In the genomic region with DNA sequence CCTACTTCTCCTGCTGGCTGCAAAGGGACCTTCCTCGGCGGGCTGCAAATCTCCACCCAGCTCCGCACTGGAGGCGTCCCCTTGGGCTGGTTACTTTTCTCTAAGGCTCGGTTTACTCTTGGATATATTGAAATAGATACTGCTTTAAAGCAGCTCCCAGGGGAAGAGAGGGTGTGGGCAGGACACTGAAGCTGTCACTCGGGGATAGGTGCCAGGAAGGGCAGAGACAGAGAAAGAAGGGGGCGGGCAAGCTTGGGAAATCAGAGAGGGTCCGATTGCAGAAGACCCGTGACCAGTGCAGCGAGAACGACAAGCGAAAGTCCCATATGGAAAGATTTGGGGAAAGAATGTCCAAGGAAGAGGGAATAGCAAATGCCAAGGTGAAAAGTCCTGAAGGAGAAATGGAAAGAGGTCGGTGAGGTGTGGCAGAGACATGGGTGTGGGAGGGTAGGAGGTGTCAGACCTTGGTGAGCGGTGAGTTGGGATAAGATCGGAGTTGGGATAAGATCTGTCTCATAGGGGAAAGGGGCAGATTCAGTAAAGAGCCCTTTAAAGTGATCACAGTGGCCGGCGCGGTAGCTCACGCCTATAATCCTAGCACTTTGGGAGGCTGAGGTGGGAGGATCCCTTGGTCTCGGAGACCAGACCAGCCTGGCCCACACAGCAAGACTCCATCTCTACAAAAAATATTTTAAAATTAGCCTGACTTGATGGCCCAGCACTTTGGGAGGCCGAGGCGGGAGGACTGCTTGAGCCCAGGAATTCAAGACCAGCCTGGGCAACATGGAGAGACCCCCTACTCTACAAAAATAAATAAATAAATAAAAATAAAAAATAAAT, we compare ENCODE assay signal across 8 cellular contexts. TPM values are rescaled to one million over a fixed set of nuclear protein-coding genes. Genes with fewer than 3 reads are reported as not detected.
DNase-seq lines count a peak whose midpoint lies in the region; ATAC-seq and TF ChIP-seq lines count a peak whose summit lies in the region.

No MANE protein-coding gene starts in this region.

- H3K27me3 Mint-ChIP-seq in activated T-cell treated with anti-CD3 and anti-CD28 coated beads, Interleukin-2, amount 50 U/mL, for 72 hours (ENCODE audit: low read depth), result no peaks in the 10 kb centered on the region
- H3K27me3 Mint-ChIP-seq in MCF 10A (ENCODE audit: insufficient read depth, unreplicated experiment), result no peaks in the 10 kb centered on the region

- TF ChIP-seq RAD21 in liver (IDR thresholded peaks at IDR 0.05), result no peak

- no peak overlapping the region for H3K27ac ChIP-seq in liver (ENCODE audit: low read depth in 1 of 2, low read length in 2 of 2)
- H3K27ac ChIP-seq in upper lobe of left lung, result peak overlapping the region in 3 of 4 donors; percentile 82 to 83 (median 83)

- no TSS peak for BruUV-seq in MCF 10A (replicated peaks; lab: Mats Ljungman, UMichigan)

- no peak for TF ChIP-seq EP300 in upper lobe of left lung (IDR thresholded peaks at IDR 0.05)

- CTCF ChIA-PET in MCF 10A (lab: Yijun Ruan, JAX), result interaction anchor here (0.5 to 14.5 kb wide), 8 partner anchors 9 to 131 kb away, joined by 3 to 307 read pairs (median 4); a partner anchor contains a TSS

- peaks cover 1 to 10% of the 10 kb centered on the region in 2 donors for H3K36me3 Mint-ChIP-seq in activated T-cell treated with anti-CD3 and anti-CD28 coated beads, Interleukin-2, amount 50 U/mL, for 72 hours (ENCODE audit: insufficient read depth in 2 of 2)
- peaks cover 24% of the 10 kb centered on the region for H3K36me3 Mint-ChIP-seq in MCF 10A (ENCODE audit: insufficient read depth, unreplicated experiment)

- TF ChIP-seq CTCF in MCF 10A (IDR thresholded peaks at IDR 0.05; ENCODE audit: unreplicated experiment) (no peak), liver (IDR thresholded peaks at IDR 0.05; ENCODE audit: low read depth, low read length, missing input control) (no peak), upper lobe of left lung (IDR thresholded peaks at IDR 0.05) (no peak)

- H3K4me3 Mint-ChIP-seq in activated T-cell treated with anti-CD3 and anti-CD28 coated beads, Interleukin-2, amount 50 U/mL, for 72 hours, result peak overlapping the region; percentile 94
- H3K4me3 Mint-ChIP-seq in MCF 10A (ENCODE audit: unreplicated experiment), result peak overlapping the region; percentile 82

- no peak for TF ChIP-seq POLR2A in upper lobe of left lung (IDR thresholded peaks at IDR 0.05)

- H3K9me3 Mint-ChIP-seq in activated T-cell treated with anti-CD3 and anti-CD28 coated beads, Interleukin-2, amount 50 U/mL, for 72 hours, result no peaks in the 10 kb centered on the region
- H3K9me3 Mint-ChIP-seq in MCF 10A (ENCODE audit: unreplicated experiment), result no peaks in the 10 kb centered on the region

- H3K27ac Mint-ChIP-seq in activated T-cell treated with anti-CD3 and anti-CD28 coated beads, Interleukin-2, amount 50 U/mL, for 72 hours, result no peak overlapping the region
- peak overlapping the region; percentile 53 for H3K27ac Mint-ChIP-seq in MCF 10A (ENCODE audit: low read depth, unreplicated experiment)

- no peak overlapping the region for H3K9ac ChIP-seq in liver (ENCODE audit: low read depth in 1 of 2, low read length in 2 of 2)

- POLR2A ChIA-PET in MCF 10A (lab: Yijun Ruan, JAX), result interaction anchor here (0.8 to 4.4 kb wide), 12 partner anchors 10 to 192 kb away, joined by 3 to 54 read pairs (median 4); a partner anchor contains a TSS

- H3K36me3 ChIP-seq in liver (ENCODE audit: control insufficient read depth in 4 of 4, insufficient read depth in 3 of 4, low read depth in 1 of 4, low read length in 3 of 4) (peaks cover 0 to 3% (median 1%) of the 10 kb centered on the region in 4 donors), upper lobe of left lung (peaks cover 0 to 20% (median 11%) of the 10 kb centered on the region in 4 donors)

- H3K4me3 ChIP-seq in liver (ENCODE audit: low read depth in 1 of 3, low read length in 3 of 3) (peak overlapping the region; percentile 55 to 78 (median 59)), upper lobe of left lung (peak overlapping the region; percentile 67 to 83 (median 76))

- peaks cover 47% of the 10 kb centered on the region for H3K4me1 Mint-ChIP-seq in activated T-cell treated with anti-CD3 and anti-CD28 coated beads, Interleukin-2, amount 50 U/mL, for 72 hours (ENCODE audit: low read depth)
- peaks cover 15% of the 10 kb centered on the region for H3K4me1 Mint-ChIP-seq in MCF 10A (ENCODE audit: insufficient read depth, unreplicated experiment)

- no peak for DNase-seq in activated T-cell treated with anti-CD3 and anti-CD28 coated beads, Interleukin-2, amount 50 U/mL, for 72 hours
- no peak for DNase-seq in activated T-cell treated with anti-CD3 and anti-CD28 coated beads for 4 hours
- peak; percentile 33 for DNase-seq in MCF 10A (ENCODE audit: unreplicated experiment)
- DNase-seq in upper lobe of left lung, result no peak
- DNase-seq in HuH-7 (ENCODE audit: low spot score), result no peak
- DNase-seq in NCI-H1105 treated with DMSO at 0.1 percent for 48 hours (lab: John Stamatoyannopoulos, UW), result no peak

- peaks cover 0 to 32% (median 24%) of the 10 kb centered on the region in 4 donors for H3K4me1 ChIP-seq in liver (ENCODE audit: control insufficient read depth in 4 of 4, insufficient read depth in 4 of 4, low read length in 3 of 4)
- H3K4me1 ChIP-seq in upper lobe of left lung, result peaks cover 26 to 40% (median 31%) of the 10 kb centered on the region in 4 donors

- 41% methylated on average over 22 of the region's 22 CpGs for WGBS in liver
- 41 to 45% methylated on average over 22 of the region's 22 CpGs for WGBS in upper lobe of left lung, 2 donors

- no peak for ATAC-seq in activated T-cell treated with anti-CD3 and anti-CD28 coated beads, Interleukin-2, amount 50 U/mL, for 72 hours (replicated peaks in 1 of 2)
- ATAC-seq in upper lobe of left lung (ENCODE audit: low FRiP score in 2 of 2) (no peak), GM21528 (IDR thresholded peaks at IDR 0.05; ENCODE audit: low FRiP score, unreplicated experiment) (no peak)

- H3K9me3 ChIP-seq in liver (ENCODE audit: control insufficient read depth in 4 of 4, low read length in 3 of 4), result no peaks in the 10 kb centered on the region
- no peaks in the 10 kb centered on the region for H3K9me3 ChIP-seq in upper lobe of left lung

- intact Hi-C loops in MCF 10A (cut with micrococcal nuclease), result loop anchor here (5.0 kb wide), 1 partner anchor 35 kb away; a partner anchor contains a TSS

- no peaks in the 10 kb centered on the region for H3K27me3 ChIP-seq in liver (ENCODE audit: control insufficient read depth in 4 of 4, insufficient read depth in 4 of 4, low read length in 3 of 4)
- H3K27me3 ChIP-seq in upper lobe of left lung, result no peaks in the 10 kb centered on the region

TF ChIP-seq in liver, 16 proteins besides CTCF, POLR2A, EP300 and RAD21 (continues in another document):
- TF ChIP-seq NR2F2 (IDR thresholded peaks at IDR 0.05) (no peak), HNF4A (conservative IDR thresholded peaks at IDR 0.05) (no peak), RXRA (IDR thresholded peaks at IDR 0.05) (no peak), SP1 (IDR thresholded peaks at IDR 0.05) (no peak), FOXA2 (IDR thresholded peaks at IDR 0.05) (no peak), GABPA (IDR thresholded peaks at IDR 0.05 in 1 of 2, conservative IDR thresholded peaks at IDR 0.05 in 1 of 2) (no peak), EGR1 (IDR thresholded peaks at IDR 0.05; ENCODE audit: low read depth in 2 of 2) (no peak), TAF1 (conservative IDR thresholded peaks at IDR 0.05) (no peak)
- TF ChIP-seq, protein P1, sequence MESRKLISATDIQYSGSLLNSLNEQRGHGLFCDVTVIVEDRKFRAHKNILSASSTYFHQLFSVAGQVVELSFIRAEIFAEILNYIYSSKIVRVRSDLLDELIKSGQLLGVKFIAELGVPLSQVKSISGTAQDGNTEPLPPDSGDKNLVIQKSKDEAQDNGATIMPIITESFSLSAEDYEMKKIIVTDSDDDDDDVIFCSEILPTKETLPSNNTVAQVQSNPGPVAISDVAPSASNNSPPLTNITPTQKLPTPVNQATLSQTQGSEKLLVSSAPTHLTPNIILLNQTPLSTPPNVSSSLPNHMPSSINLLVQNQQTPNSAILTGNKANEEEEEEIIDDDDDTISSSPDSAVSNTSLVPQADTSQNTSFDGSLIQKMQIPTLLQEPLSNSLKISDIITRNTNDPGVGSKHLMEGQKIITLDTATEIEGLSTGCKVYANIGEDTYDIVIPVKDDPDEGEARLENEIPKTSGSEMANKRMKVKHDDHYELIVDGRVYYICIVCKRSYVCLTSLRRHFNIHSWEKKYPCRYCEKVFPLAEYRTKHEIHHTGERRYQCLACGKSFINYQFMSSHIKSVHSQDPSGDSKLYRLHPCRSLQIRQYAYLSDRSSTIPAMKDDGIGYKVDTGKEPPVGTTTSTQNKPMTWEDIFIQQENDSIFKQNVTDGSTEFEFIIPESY (IDR thresholded peaks at IDR 0.05), result no peak
- TF ChIP-seq, protein P2, sequence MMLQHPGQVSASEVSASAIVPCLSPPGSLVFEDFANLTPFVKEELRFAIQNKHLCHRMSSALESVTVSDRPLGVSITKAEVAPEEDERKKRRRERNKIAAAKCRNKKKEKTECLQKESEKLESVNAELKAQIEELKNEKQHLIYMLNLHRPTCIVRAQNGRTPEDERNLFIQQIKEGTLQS (IDR thresholded peaks at IDR 0.05), result no peak

RNA-seq across cellular contexts. Expression of a gene that starts 0.6 kb away (rescaled TPM):
- total RNA-seq in activated T-cell treated with anti-CD3 and anti-CD28 coated beads, Interleukin-2, amount 50 U/mL, for 72 hours, result 10 to 100 TPM; 23.7 to 27.1 TPM
- 6.9 and 14.5 TPM in 2 replicates for total RNA-seq in MCF 10A (2022)
- under 1 TPM in 1 of 2 donors, not detected in 1; 0.33 TPM for total RNA-seq in liver
- under 1 TPM; 0.22 to 0.35 TPM for polyA plus RNA-seq in liver
- 1 to 10 TPM in 2 of 6 donors, not detected in 4; 4.6 to 6.0 TPM for total RNA-seq in upper lobe of left lung

RNA-seq across cellular contexts. Expression of a gene that starts 0.9 kb away (rescaled TPM):
- 100 to 1,000 TPM; 202 to 223 TPM for total RNA-seq in activated T-cell treated with anti-CD3 and anti-CD28 coated beads, Interleukin-2, amount 50 U/mL, for 72 hours
- total RNA-seq in MCF 10A (2022) (224 and 295 TPM in 2 replicates), liver (1,000 to 10,000 TPM in 1 of 2 donors, 100 to 1,000 TPM in 1; 222 to 1,737 TPM), upper lobe of left lung (100 to 1,000 TPM in 4 of 6 donors, 10 to 100 TPM in 2; 57.6 to 173 (median 123) TPM)
- 100 to 1,000 TPM; 265 to 301 TPM for polyA plus RNA-seq in liver

RNA-seq across cellular contexts. Expression of a gene that starts 3.9 kb away (rescaled TPM):
- total RNA-seq in activated T-cell treated with anti-CD3 and anti-CD28 coated beads, Interleukin-2, amount 50 U/mL, for 72 hours, result 10 to 100 TPM; 29.6 to 31.1 TPM
- total RNA-seq in MCF 10A (2022) (11.2 and 16.7 TPM in 2 replicates), liver (10 to 100 TPM in 1 of 2 donors, 1 to 10 TPM in 1; 1.8 to 17.5 TPM), upper lobe of left lung (1 to 10 TPM; 4.2 to 7.6 (median 5.6) TPM)
- polyA plus RNA-seq in liver, result 1 to 10 TPM; 2.3 to 4.6 TPM

RNA-seq across cellular contexts. Expression of a gene that starts 11.2 kb away (rescaled TPM):
- total RNA-seq in activated T-cell treated with anti-CD3 and anti-CD28 coated beads, Interleukin-2, amount 50 U/mL, for 72 hours, result 100 to 1,000 TPM; 574 to 618 TPM
- total RNA-seq in MCF 10A (2022), result 86.4 and 125 TPM in 2 replicates
- total RNA-seq in liver, result 10 to 100 TPM; 68.6 to 79.2 TPM
- polyA plus RNA-seq in liver, result 10 to 100 TPM; 32.7 to 44.6 TPM
- 100 to 1,000 TPM; 127 to 422 (median 354) TPM for total RNA-seq in upper lobe of left lung

RNA-seq across cellular contexts. Expression of a gene that starts 27.1 kb away (rescaled TPM):
- total RNA-seq in activated T-cell treated with anti-CD3 and anti-CD28 coated beads, Interleukin-2, amount 50 U/mL, for 72 hours, result 10 to 100 TPM; 38.8 to 41.0 TPM
- total RNA-seq in MCF 10A (2022) (31.6 and 32.8 TPM in 2 replicates), liver (10 to 100 TPM; 11.3 to 36.4 TPM), upper lobe of left lung (100 to 1,000 TPM in 2 of 6 donors, 10 to 100 TPM in 4; 48.9 to 367 (median 79.6) TPM)
- 10 to 100 TPM; 12.9 to 17.0 TPM for polyA plus RNA-seq in liver

Comparison
In these comparisons a context has a peak if more than half of its experiments do, and no peak if none do; other contexts are left out.
1. H3K27ac ChIP-seq: peak in upper lobe of left lung (3 of 4); none in liver (0 of 2).